1 cellular context compared by ENCODE assay signal in genomic region chr6:169752074-169752623, GRCh38.
TF ChIP-seq lines count a peak whose summit lies in the region.

No MANE protein-coding gene starts in this region.

TF ChIP-seq in HepG2, 621 proteins besides CTCF, POLR2A, EP300 and RAD21 (continued from another document):
- TF ChIP-seq ZNF761 (CRISPR knock-in tag; conservative IDR thresholded peaks at IDR 0.05) (no peak), SKIL (CRISPR knock-in tag; IDR thresholded peaks at IDR 0.05; ENCODE audit: borderline replicate concordance) (peak; percentile 16; the same call in 1 of the 2 replicates), MIXL1 (CRISPR knock-in tag; IDR thresholded peaks at IDR 0.05) (peak; percentile 11; the same call in 1 of the 2 replicates), ATRX (CRISPR knock-in tag; IDR thresholded peaks at IDR 0.05; ENCODE audit: borderline replicate concordance) (no peak), HNF1B (CRISPR knock-in tag; IDR thresholded peaks at IDR 0.05) (peak; percentile 25; the same call in 1 of the 2 replicates), RBM39 (IDR thresholded peaks at IDR 0.05; ENCODE audit: low read depth, low read length, poor library complexity, severe bottlenecking) (peak; percentile 1), ZNF598 (CRISPR knock-in tag; IDR thresholded peaks at IDR 0.05; ENCODE audit: borderline replicate concordance) (no peak), ZNF296 (CRISPR knock-in tag; conservative IDR thresholded peaks at IDR 0.05) (0 out of 2 replicates have a peak, but pooled peaks have one; percentile 5), ZNF292 (CRISPR knock-in tag; IDR thresholded peaks at IDR 0.05; ENCODE audit: borderline replicate concordance, low read depth) (0 out of 2 replicates have a peak, but pooled peaks have one; percentile 5), HOXA7 (CRISPR knock-in tag; IDR thresholded peaks at IDR 0.05) (0 out of 2 replicates have a peak, but pooled peaks have one; percentile 80), ZNF577 (CRISPR knock-in tag; IDR thresholded peaks at IDR 0.05; ENCODE audit: borderline replicate concordance, low read depth) (no peak)
- TF ChIP-seq, protein P1, sequence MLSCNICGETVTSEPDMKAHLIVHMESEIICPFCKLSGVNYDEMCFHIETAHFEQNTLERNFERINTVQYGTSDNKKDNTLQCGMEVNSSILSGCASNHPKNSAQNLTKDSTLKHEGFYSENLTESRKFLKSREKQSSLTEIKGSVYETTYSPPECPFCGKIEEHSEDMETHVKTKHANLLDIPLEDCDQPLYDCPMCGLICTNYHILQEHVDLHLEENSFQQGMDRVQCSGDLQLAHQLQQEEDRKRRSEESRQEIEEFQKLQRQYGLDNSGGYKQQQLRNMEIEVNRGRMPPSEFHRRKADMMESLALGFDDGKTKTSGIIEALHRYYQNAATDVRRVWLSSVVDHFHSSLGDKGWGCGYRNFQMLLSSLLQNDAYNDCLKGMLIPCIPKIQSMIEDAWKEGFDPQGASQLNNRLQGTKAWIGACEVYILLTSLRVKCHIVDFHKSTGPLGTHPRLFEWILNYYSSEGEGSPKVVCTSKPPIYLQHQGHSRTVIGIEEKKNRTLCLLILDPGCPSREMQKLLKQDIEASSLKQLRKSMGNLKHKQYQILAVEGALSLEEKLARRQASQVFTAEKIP (CRISPR knock-in tag; IDR thresholded peaks at IDR 0.05; ENCODE audit: borderline replicate concordance) = no peak
- TF ChIP-seq, protein P2, sequence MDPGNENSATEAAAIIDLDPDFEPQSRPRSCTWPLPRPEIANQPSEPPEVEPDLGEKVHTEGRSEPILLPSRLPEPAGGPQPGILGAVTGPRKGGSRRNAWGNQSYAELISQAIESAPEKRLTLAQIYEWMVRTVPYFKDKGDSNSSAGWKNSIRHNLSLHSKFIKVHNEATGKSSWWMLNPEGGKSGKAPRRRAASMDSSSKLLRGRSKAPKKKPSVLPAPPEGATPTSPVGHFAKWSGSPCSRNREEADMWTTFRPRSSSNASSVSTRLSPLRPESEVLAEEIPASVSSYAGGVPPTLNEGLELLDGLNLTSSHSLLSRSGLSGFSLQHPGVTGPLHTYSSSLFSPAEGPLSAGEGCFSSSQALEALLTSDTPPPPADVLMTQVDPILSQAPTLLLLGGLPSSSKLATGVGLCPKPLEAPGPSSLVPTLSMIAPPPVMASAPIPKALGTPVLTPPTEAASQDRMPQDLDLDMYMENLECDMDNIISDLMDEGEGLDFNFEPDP (CRISPR knock-in tag; conservative IDR thresholded peaks at IDR 0.05) = 0 out of 2 replicates have a peak, but pooled peaks have one; percentile 13
